8 cellular contexts compared by ENCODE assay signal in the genomic region with DNA sequence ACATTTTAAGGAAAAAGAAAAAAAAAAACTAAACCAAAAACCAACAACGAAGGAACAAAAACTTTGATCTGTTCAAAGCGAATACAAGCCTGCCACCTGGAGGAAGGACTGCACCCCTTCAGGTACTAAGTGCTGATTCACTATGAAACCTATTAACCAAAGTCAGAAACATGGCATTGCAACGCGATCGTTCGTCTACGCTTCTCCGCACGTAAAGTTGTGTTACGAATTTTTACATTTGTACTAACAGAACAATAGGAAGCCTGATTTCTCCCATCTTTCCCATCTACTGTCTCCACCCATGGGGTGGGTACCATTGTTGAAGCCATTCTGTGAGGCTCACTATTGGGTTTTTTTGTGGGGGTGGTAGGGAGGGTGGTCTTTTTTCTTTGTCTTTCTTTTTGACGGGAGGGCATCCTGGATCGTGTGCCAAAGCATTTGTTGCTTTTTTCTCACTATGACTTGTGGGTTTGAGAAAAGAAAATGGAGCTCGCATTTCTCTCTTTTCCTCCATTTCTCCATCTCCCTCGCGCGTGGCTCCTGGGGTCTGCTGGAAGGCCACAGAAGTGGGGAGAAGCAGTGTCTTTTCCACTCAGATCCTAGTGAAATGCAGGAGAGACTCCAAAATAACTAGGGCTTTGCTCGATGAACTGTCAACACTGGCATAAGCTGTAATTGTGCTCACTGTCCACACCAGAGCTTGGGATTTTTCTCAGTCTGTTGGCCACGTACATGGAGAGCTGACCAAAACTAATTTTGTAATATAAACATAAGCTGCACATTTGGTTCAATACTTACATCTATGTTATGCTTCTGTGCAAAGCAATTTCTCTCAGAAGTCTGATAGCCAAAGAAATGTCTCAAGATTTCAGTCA.
DNase-seq lines count a peak whose midpoint lies in the region; ATAC-seq and TF ChIP-seq lines count a peak whose summit lies in the region.

No MANE protein-coding gene starts in this region.

- H3K9me3 Mint-ChIP-seq in CD4-positive, CD25-positive, alpha-beta regulatory T cell = no peaks in the 10 kb centered on the region

- intact Hi-C loops in ovary (cut with DNase I) = loop anchor here in 2 of 4 donors (10.0 kb wide), 2 partner anchors 530 to 670 kb away; no protein-coding TSS in a partner anchor

- H3K36me3 Mint-ChIP-seq in CD4-positive, CD25-positive, alpha-beta regulatory T cell = no peaks in the 10 kb centered on the region

- 33 to 36% (median 36%) methylated on average over 18 of the region's 18 CpGs for WGBS in ovary, 3 donors

- no peaks in the 10 kb centered on the region for H3K4me1 ChIP-seq in CD4-positive, CD25-positive, alpha-beta regulatory T cell (ENCODE audit: control insufficient read depth, insufficient read depth, low read length, poor library complexity, severe bottlenecking)
- no peaks in the 10 kb centered on the region for H3K4me1 ChIP-seq in ovary (ENCODE audit: insufficient read depth)

- H3K27ac Mint-ChIP-seq in CD4-positive, CD25-positive, alpha-beta regulatory T cell = no peak overlapping the region

- no peak overlapping the region for H3K4me3 Mint-ChIP-seq in CD4-positive, CD25-positive, alpha-beta regulatory T cell

- TF ChIP-seq CTCF in fibroblast of villous mesenchyme (IDR thresholded peaks at IDR 0.05; ENCODE audit: insufficient read depth, low read depth, low read length) (peak; percentile 77), ovary (IDR thresholded peaks at IDR 0.05) (peak; percentile 8 to 53 (median 31))

- peak in 2 of 3 donors; percentile 8 to 62 for DNase-seq in CD4-positive, CD25-positive, alpha-beta regulatory T cell
- DNase-seq in NCI-H2171 (lab: John Stamatoyannopoulos, UW) (peak; percentile 52), fibroblast of villous mesenchyme (ENCODE audit: low read depth) (peak; percentile 62), ovary (peak; percentile 26 to 41 (median 33)), retina (no peak)
- DNase-seq in activated CD4-positive, alpha-beta T cell treated with anti-CD3 and anti-CD28 coated beads, Interleukin-2, amount 50 U/mL, for 4 hours = peak; percentile 6

- no peak overlapping the region for H3K4me3 ChIP-seq in CD4-positive, CD25-positive, alpha-beta regulatory T cell (ENCODE audit: low read depth, low read length)
- H3K4me3 ChIP-seq in fibroblast of villous mesenchyme (ENCODE audit: low read depth, low read length) (no peak overlapping the region), ovary (no peak overlapping the region)

- H3K27me3 Mint-ChIP-seq in CD4-positive, CD25-positive, alpha-beta regulatory T cell = peaks cover 27% of the 10 kb centered on the region

- H3K36me3 ChIP-seq in CD4-positive, CD25-positive, alpha-beta regulatory T cell (ENCODE audit: control insufficient read depth, insufficient read depth, low read length) = no peaks in the 10 kb centered on the region
- no peaks in the 10 kb centered on the region for H3K36me3 ChIP-seq in ovary

- TF ChIP-seq POLR2A in ovary (IDR thresholded peaks at IDR 0.05) = no peak

- ATAC-seq in CD4-positive, CD25-positive, alpha-beta regulatory T cell (ENCODE audit: low read depth in 2 of 2) = no peak
- ATAC-seq in GM18502 (IDR thresholded peaks at IDR 0.05; ENCODE audit: poor library complexity, unreplicated experiment) (peak; percentile 97), HG02938 (IDR thresholded peaks at IDR 0.05; ENCODE audit: unreplicated experiment) (peak; percentile 74)

- no peak for TF ChIP-seq EP300 in ovary (IDR thresholded peaks at IDR 0.05)

- peaks cover 2% of the 10 kb centered on the region for H3K27me3 ChIP-seq in CD4-positive, CD25-positive, alpha-beta regulatory T cell (ENCODE audit: control insufficient read depth, insufficient read depth, low read length)
- H3K27me3 ChIP-seq in ovary = no peaks in the 10 kb centered on the region

- no peaks in the 10 kb centered on the region for H3K9me3 ChIP-seq in CD4-positive, CD25-positive, alpha-beta regulatory T cell (ENCODE audit: control insufficient read depth in 2 of 2, low read length in 2 of 2)
- H3K9me3 ChIP-seq in ovary = no peaks in the 10 kb centered on the region

- H3K27ac ChIP-seq in CD4-positive, CD25-positive, alpha-beta regulatory T cell (ENCODE audit: insufficient read depth, low read length, poor library complexity, severe bottlenecking) = no peak overlapping the region
- H3K27ac ChIP-seq in ovary = no peak overlapping the region

- peaks cover 0 to 7% (median 4%) of the 10 kb centered on the region in 4 donors for H3K4me1 Mint-ChIP-seq in CD4-positive, CD25-positive, alpha-beta regulatory T cell

Comparison
In these comparisons a context has a peak if more than half of its experiments do, and no peak if none do; other contexts are left out.
1. ATAC-seq: peak in GM18502 (single experiment) and HG02938 (single experiment); none in CD4-positive, CD25-positive, alpha-beta regulatory T cell (0 of 2).